Comparison of ENCODE assay signal across 16 cellular contexts in genomic region chr11:121449626-121450025, GRCh38. TPM values are rescaled to one million over a fixed set of nuclear protein-coding genes. Genes with fewer than 3 reads are reported as not detected.
DNase-seq lines count a peak whose midpoint lies in the region; ATAC-seq lines count a peak whose summit lies in the region.
"Had no signal": no experiment of that assay in that cellular context is flagged by ENCODE, and none has a peak within 500 bp of the region (broad histone marks: within the 10 kb centered on the region; RNA-seq: fewer than 3 reads in every experiment).

No MANE protein-coding gene starts in this region.

- peak overlapping the region; percentile 28 for H3K4me3 Mint-ChIP-seq in activated T-cell treated with anti-CD3 and anti-CD28 coated beads, Interleukin-2, amount 50 U/mL, for 24 hours
- peak overlapping the region; percentile 69 for H3K4me3 Mint-ChIP-seq in T-helper 1 cell treated with Interleukin-12 subunit alpha and Interleukin-12 subunit beta and Interleukin-4 antibody, amounts not matched to agents 30 μg/mL and 1 μg/mL, for 36 hours

- peaks cover 9% of the 10 kb centered on the region for H3K36me3 Mint-ChIP-seq in activated T-cell treated with anti-CD3 and anti-CD28 coated beads, Interleukin-2, amount 50 U/mL, for 24 hours (ENCODE audit: low read depth)
- H3K36me3 Mint-ChIP-seq in T-helper 1 cell treated with Interleukin-12 subunit alpha and Interleukin-12 subunit beta and Interleukin-4 antibody, amounts not matched to agents 30 μg/mL and 1 μg/mL, for 36 hours (ENCODE audit: low read depth) = peaks cover 41% of the 10 kb centered on the region

- H3K4me1 ChIP-seq in effector memory CD4-positive, alpha-beta T cell (ENCODE audit: control insufficient read depth, insufficient read depth, low read length, poor library complexity, severe bottlenecking) = peaks cover 41% of the 10 kb centered on the region
- H3K4me1 ChIP-seq: breast epithelium, prostate gland had no signal

- no peaks in the 10 kb centered on the region for H3K27me3 ChIP-seq in effector memory CD4-positive, alpha-beta T cell (replicated peaks; ENCODE audit: control insufficient read depth, insufficient read depth, low read length, poor library complexity, severe bottlenecking)
- H3K27me3 ChIP-seq: breast epithelium had no signal

- no peaks in the 10 kb centered on the region for H3K9me3 Mint-ChIP-seq in activated T-cell treated with anti-CD3 and anti-CD28 coated beads, Interleukin-2, amount 50 U/mL, for 24 hours
- H3K9me3 Mint-ChIP-seq in T-helper 1 cell treated with Interleukin-12 subunit alpha and Interleukin-12 subunit beta and Interleukin-4 antibody, amounts not matched to agents 30 μg/mL and 1 μg/mL, for 36 hours = no peaks in the 10 kb centered on the region

- peak overlapping the region; percentile 83 for H3K27ac Mint-ChIP-seq in activated T-cell treated with anti-CD3 and anti-CD28 coated beads, Interleukin-2, amount 50 U/mL, for 24 hours
- H3K27ac Mint-ChIP-seq in T-helper 1 cell treated with Interleukin-12 subunit alpha and Interleukin-12 subunit beta and Interleukin-4 antibody, amounts not matched to agents 30 μg/mL and 1 μg/mL, for 36 hours = peak overlapping the region; percentile 83

- peak overlapping the region; percentile 83 for H3K27ac ChIP-seq in effector memory CD4-positive, alpha-beta T cell (ENCODE audit: insufficient read depth, low read length, poor library complexity, severe bottlenecking)
- peak overlapping the region; percentile 57 for H3K27ac ChIP-seq in temporal lobe (ENCODE audit: low read depth, low read length)
- H3K27ac ChIP-seq: breast epithelium had no signal

- no peaks in the 10 kb centered on the region for H3K27me3 Mint-ChIP-seq in activated T-cell treated with anti-CD3 and anti-CD28 coated beads, Interleukin-2, amount 50 U/mL, for 24 hours
- H3K27me3 Mint-ChIP-seq in T-helper 1 cell treated with Interleukin-12 subunit alpha and Interleukin-12 subunit beta and Interleukin-4 antibody, amounts not matched to agents 30 μg/mL and 1 μg/mL, for 36 hours (ENCODE audit: low read depth) = no peaks in the 10 kb centered on the region

- H3K4me1 Mint-ChIP-seq in activated T-cell treated with anti-CD3 and anti-CD28 coated beads, Interleukin-2, amount 50 U/mL, for 24 hours (ENCODE audit: low read depth) = peaks cover 89% of the 10 kb centered on the region
- H3K4me1 Mint-ChIP-seq in T-helper 1 cell treated with Interleukin-12 subunit alpha and Interleukin-12 subunit beta and Interleukin-4 antibody, amounts not matched to agents 30 μg/mL and 1 μg/mL, for 36 hours (ENCODE audit: low read depth) = peaks cover 75% of the 10 kb centered on the region

- ATAC-seq in GM18907 (IDR thresholded peaks at IDR 0.05; ENCODE audit: unreplicated experiment) = no peak

- no peak overlapping the region for H3K4me3 ChIP-seq in effector memory CD4-positive, alpha-beta T cell (ENCODE audit: insufficient read depth, low read depth, low read length, poor library complexity, severe bottlenecking)
- H3K4me3 ChIP-seq: breast epithelium, prostate gland had no signal

- H3K9me3 ChIP-seq in effector memory CD4-positive, alpha-beta T cell (ENCODE audit: control insufficient read depth, low read length) = no peaks in the 10 kb centered on the region
- H3K9me3 ChIP-seq: breast epithelium, prostate gland had no signal

- H3K36me3 ChIP-seq in effector memory CD4-positive, alpha-beta T cell (ENCODE audit: control insufficient read depth, insufficient read depth, low read length) = peaks cover 2% of the 10 kb centered on the region
- H3K36me3 ChIP-seq: breast epithelium, prostate gland had no signal

- no peak for DNase-seq in activated T-cell treated with anti-CD3 and anti-CD28 coated beads, Interleukin-2, amount 50 U/mL, for 24 hours
- DNase-seq in activated T-cell treated with anti-CD3 and anti-CD28 coated beads, Interleukin-2, amount 50 U/mL, for 1 hour = no peak
- DNase-seq in effector memory CD4-positive, alpha-beta T cell = no peak
- DNase-seq in NOMO-1 treated with dmso at 0.1 percent for 144 hours (lab: John Stamatoyannopoulos, UW; ENCODE audit: unreplicated experiment) = no peak
- DNase-seq in OCI-M1 (lab: John Stamatoyannopoulos, UW) = no peak
- DNase-seq: activated CD4-positive, alpha-beta T cell treated with anti-CD3 and anti-CD28 coated beads for 1 hour; activated effector memory CD4-positive, alpha-beta T cell treated with anti-CD3 and anti-CD28 coated beads, Interleukin-2, amount 50 U/mL, for 16 hours; Calu3; GF-D8; NCI-H2029 treated with DMSO at 0.1 percent for 48 hours; NCI-H526 had no signal

RNA-seq across cellular contexts. Expression of gene SORL1, which starts 2.5 kb away (rescaled TPM):
- 40.6 TPM for total RNA-seq in temporal lobe
